In the genomic region with DNA sequence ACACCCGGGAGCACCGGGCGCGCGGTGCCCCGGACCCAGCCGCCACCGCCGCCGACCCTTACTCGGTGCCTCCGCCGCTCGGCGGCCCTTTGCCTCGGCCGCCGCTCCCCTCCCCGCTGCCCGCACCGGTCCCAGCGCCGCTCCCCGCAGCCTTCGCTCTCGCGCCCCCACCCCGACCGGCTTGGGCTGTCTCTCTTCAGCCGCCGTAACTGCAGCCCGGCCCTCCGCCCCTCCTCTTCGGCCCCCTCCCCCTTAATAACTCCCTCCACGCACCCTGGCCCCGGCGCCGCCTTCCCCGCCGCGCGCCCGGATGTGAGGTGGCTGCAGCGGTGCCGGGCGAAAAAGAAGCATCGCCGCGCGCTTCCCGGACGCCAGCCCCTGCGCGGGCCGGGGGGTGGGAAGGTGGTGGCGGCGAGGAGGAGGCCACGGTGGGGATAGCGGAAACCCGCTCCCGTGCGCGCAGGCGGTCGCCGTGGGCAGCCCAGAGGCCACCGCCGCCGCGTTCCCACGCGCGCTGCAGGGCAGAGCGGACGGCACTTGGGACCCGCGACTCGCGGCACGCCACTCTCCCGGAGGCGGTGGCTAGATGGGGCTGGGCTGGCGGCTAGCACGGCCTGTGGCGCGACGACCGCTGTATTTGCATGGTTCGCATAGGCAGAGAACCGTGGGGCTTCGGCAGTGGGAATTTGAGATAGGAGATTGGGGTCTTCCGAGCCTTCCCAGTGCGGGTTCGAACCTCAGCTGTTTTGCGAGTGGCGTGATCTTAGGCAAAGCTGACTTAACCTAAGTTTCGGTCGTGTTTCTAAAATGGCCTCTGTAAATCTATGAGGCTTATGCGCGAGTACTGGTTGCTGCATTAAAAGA, we compare ENCODE assay signal across 7 cellular contexts. TPM values are rescaled to one million over a fixed set of nuclear protein-coding genes. Genes with fewer than 3 reads are reported as not detected.
DNase-seq lines count a peak whose midpoint lies in the region; ATAC-seq, FAIRE-seq and TF ChIP-seq lines count a peak whose summit lies in the region.

A gene with protein sequence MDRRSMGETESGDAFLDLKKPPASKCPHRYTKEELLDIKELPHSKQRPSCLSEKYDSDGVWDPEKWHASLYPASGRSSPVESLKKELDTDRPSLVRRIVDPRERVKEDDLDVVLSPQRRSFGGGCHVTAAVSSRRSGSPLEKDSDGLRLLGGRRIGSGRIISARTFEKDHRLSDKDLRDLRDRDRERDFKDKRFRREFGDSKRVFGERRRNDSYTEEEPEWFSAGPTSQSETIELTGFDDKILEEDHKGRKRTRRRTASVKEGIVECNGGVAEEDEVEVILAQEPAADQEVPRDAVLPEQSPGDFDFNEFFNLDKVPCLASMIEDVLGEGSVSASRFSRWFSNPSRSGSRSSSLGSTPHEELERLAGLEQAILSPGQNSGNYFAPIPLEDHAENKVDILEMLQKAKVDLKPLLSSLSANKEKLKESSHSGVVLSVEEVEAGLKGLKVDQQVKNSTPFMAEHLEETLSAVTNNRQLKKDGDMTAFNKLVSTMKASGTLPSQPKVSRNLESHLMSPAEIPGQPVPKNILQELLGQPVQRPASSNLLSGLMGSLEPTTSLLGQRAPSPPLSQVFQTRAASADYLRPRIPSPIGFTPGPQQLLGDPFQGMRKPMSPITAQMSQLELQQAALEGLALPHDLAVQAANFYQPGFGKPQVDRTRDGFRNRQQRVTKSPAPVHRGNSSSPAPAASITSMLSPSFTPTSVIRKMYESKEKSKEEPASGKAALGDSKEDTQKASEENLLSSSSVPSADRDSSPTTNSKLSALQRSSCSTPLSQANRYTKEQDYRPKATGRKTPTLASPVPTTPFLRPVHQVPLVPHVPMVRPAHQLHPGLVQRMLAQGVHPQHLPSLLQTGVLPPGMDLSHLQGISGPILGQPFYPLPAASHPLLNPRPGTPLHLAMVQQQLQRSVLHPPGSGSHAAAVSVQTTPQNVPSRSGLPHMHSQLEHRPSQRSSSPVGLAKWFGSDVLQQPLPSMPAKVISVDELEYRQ (minus strand): TSS at position 211 of the 864 bp plus-strand sequence. CDS start 1,124 bp downstream, outside the sequence.

- TF ChIP-seq CTCF in activated B cell treated with CpG ODN at 0.5 μM for 24 hours (IDR thresholded peaks at IDR 0.05), result no peak
- TF ChIP-seq CTCF in bronchial epithelial cell (IDR thresholded peaks at IDR 0.05; ENCODE audit: insufficient read depth, low read length, severe bottlenecking), result no peak

- FAIRE-seq in GM18507 (lab: Jason Lieb, UNC) (no peak), bronchial epithelial cell (lab: Jason Lieb, UNC) (no peak)

- CTCF ChIA-PET in activated B cell treated with CpG ODN at 0.5 μM for 24 hours (lab: Charles Lee), result interaction anchor here (1.6 kb wide), 1 partner anchor 38 kb away, joined by 6 read pairs; no protein-coding TSS in a partner anchor

- ATAC-seq in HG02938 (IDR thresholded peaks at IDR 0.05; ENCODE audit: unreplicated experiment) (peak; percentile 32), activated B cell treated with CpG ODN at 0.5 μM for 24 hours (ENCODE audit: low read depth) (peak; percentile 66)

- intact Hi-C loops in activated B cell treated with CpG ODN at 0.5 μM for 24 hours (cut with micrococcal nuclease), result loop anchor here (1.0 to 10.0 kb wide), 10 partner anchors 7 to 1133 kb away; partner anchors contain the start of genes CCDC157, PRR14L, SF3A1 and SMTN

- peak within 1 kb of the TSS; percentile 60 for H3K4me3 ChIP-seq in bronchial epithelial cell (ENCODE audit: low read depth, low read length)

- H3K27me3 ChIP-seq in bronchial epithelial cell (ENCODE audit: control insufficient read depth, insufficient read depth, low read length), result no peaks in the 10 kb centered on the region

- peak within 1 kb of the TSS; percentile 100 for H3K27ac Mint-ChIP-seq in activated B cell treated with CpG ODN at 0.5 μM for 24 hours

- H3K9me3 Mint-ChIP-seq in activated B cell treated with CpG ODN at 0.5 μM for 24 hours, result no peaks in the 10 kb centered on the region

- no peaks in the 10 kb centered on the region for H3K27me3 Mint-ChIP-seq in activated B cell treated with CpG ODN at 0.5 μM for 24 hours

- H3K4me1 Mint-ChIP-seq in activated B cell treated with CpG ODN at 0.5 μM for 24 hours, result peaks cover 53% of the 10 kb centered on the region

- peak; percentile 73 for DNase-seq in GM18507 (ENCODE audit: extremely low spot score, insufficient read length, low read depth)
- peak; percentile 75 for DNase-seq in NCI-H2171 treated with DMSO at 0.1 percent for 48 hours (lab: John Stamatoyannopoulos, UW)
- DNase-seq in activated B cell treated with CpG ODN at 0.5 μM for 24 hours, result peak; percentile 82
- DNase-seq in bronchial epithelial cell (ENCODE audit: low read depth), result peak; percentile 48
- peak; percentile 74 for DNase-seq in inferior parietal cortex (ENCODE audit: extremely low spot score)
- DNase-seq in smooth muscle cell of the brain vasculature (ENCODE audit: low read depth, low spot score), result peak; percentile 62

- peak within 1 kb of the TSS; percentile 93 for H3K4me3 Mint-ChIP-seq in activated B cell treated with CpG ODN at 0.5 μM for 24 hours

- H3K36me3 ChIP-seq in bronchial epithelial cell (ENCODE audit: control insufficient read depth, insufficient read depth, low read length), result no peaks in the 10 kb centered on the region

- POLR2A ChIA-PET in activated B cell treated with CpG ODN at 0.5 μM for 24 hours (lab: Charles Lee), result interaction anchor here (0.6 to 3.9 kb wide), 11 partner anchors 10 to 1775 kb away, joined by 3 to 16 read pairs (median 5); partner anchors contain the start of gene PATZ1

- H3K36me3 Mint-ChIP-seq in activated B cell treated with CpG ODN at 0.5 μM for 24 hours (ENCODE audit: low read depth), result peaks cover 35% of the 10 kb centered on the region

RNA-seq across cellular contexts. Expression of the gene that starts here (rescaled TPM):
- total RNA-seq in activated B cell treated with CpG ODN at 0.5 μM for 24 hours (46.4 and 53.6 TPM in 2 replicates), bronchial epithelial cell (5.3 and 12.9 TPM in 2 replicates)

Comparison
In these comparisons a context has a peak if more than half of its experiments do, and no peak if none do; other contexts are left out.
1. Peak in every context shown above with its lines: DNase-seq, ATAC-seq and H3K4me3 ChIP-seq.